Comparison of ENCODE assay signal across 1 cellular context in the genomic region with DNA sequence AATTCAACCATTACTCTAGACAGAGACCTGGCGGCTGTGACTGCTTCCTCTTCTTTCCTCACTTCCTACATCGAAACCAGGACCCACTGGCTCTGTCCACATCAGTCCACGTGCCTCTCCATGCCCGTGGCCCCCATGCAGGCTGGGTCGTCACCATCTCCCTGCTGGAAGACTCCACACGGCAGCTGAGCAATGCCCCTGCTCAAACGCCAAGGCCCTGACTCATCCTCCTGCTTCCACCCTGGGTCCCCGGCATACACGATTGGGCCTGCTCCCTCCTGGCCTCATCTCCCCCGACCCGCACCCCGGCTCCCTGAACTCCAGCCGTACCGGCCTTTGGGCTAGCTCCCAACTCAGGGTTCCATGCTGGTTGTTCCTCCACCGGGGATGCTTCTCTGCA.
TF ChIP-seq lines count a peak whose summit lies in the region.

No MANE protein-coding gene starts in this region.

TF ChIP-seq in K562, 482 proteins besides CTCF, POLR2A, EP300 and RAD21 (continued from another document):
- TF ChIP-seq, protein P1, sequence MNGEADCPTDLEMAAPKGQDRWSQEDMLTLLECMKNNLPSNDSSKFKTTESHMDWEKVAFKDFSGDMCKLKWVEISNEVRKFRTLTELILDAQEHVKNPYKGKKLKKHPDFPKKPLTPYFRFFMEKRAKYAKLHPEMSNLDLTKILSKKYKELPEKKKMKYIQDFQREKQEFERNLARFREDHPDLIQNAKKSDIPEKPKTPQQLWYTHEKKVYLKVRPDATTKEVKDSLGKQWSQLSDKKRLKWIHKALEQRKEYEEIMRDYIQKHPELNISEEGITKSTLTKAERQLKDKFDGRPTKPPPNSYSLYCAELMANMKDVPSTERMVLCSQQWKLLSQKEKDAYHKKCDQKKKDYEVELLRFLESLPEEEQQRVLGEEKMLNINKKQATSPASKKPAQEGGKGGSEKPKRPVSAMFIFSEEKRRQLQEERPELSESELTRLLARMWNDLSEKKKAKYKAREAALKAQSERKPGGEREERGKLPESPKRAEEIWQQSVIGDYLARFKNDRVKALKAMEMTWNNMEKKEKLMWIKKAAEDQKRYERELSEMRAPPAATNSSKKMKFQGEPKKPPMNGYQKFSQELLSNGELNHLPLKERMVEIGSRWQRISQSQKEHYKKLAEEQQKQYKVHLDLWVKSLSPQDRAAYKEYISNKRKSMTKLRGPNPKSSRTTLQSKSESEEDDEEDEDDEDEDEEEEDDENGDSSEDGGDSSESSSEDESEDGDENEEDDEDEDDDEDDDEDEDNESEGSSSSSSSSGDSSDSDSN (IDR thresholded peaks at IDR 0.05; ENCODE audit: borderline replicate concordance in 1 of 2, low read depth in 2 of 2, low read length in 2 of 2), result no peak
